Comparison of ENCODE assay signal across 2 cellular contexts in genomic region chr5:96327728-96328127, GRCh38.
TF ChIP-seq lines count a peak whose summit lies in the region.

No MANE protein-coding gene starts in this region.

TF ChIP-seq in HEK293, 187 proteins besides CTCF, POLR2A, EP300 and RAD21 (continued from another document):
- TF ChIP-seq, protein P1, sequence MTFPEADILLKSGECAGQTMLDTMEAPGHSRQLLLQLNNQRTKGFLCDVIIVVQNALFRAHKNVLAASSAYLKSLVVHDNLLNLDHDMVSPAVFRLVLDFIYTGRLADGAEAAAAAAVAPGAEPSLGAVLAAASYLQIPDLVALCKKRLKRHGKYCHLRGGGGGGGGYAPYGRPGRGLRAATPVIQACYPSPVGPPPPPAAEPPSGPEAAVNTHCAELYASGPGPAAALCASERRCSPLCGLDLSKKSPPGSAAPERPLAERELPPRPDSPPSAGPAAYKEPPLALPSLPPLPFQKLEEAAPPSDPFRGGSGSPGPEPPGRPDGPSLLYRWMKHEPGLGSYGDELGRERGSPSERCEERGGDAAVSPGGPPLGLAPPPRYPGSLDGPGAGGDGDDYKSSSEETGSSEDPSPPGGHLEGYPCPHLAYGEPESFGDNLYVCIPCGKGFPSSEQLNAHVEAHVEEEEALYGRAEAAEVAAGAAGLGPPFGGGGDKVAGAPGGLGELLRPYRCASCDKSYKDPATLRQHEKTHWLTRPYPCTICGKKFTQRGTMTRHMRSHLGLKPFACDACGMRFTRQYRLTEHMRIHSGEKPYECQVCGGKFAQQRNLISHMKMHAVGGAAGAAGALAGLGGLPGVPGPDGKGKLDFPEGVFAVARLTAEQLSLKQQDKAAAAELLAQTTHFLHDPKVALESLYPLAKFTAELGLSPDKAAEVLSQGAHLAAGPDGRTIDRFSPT (tag by site-specific recombination; IDR thresholded peaks at IDR 0.05) = no peak
- no peak for TF ChIP-seq ZIC2 (tag by site-specific recombination; IDR thresholded peaks at IDR 0.05)
- TF ChIP-seq ZNF514 (tag by site-specific recombination; IDR thresholded peaks at IDR 0.05) = no peak

TF ChIP-seq in SK-N-SH treated with all-trans-retinoic acid at 6 μM for 48 hours, 23 proteins besides CTCF, POLR2A, EP300 and RAD21 (continued from another document):
- TF ChIP-seq POU6F1 (CRISPR knock-in tag; IDR thresholded peaks at IDR 0.05; ENCODE audit: borderline replicate concordance, low read depth) = no peak
- no peak for TF ChIP-seq ZFP30 (CRISPR knock-in tag; IDR thresholded peaks at IDR 0.05)
- no peak for TF ChIP-seq RARB (CRISPR knock-in tag; IDR thresholded peaks at IDR 0.05)
- no peak for TF ChIP-seq CSDC2 (CRISPR knock-in tag; IDR thresholded peaks at IDR 0.05)
- no peak for TF ChIP-seq ISL1 (CRISPR knock-in tag; IDR thresholded peaks at IDR 0.05)
- TF ChIP-seq ZC3H10 (CRISPR knock-in tag; IDR thresholded peaks at IDR 0.05) = no peak
- no peak for TF ChIP-seq BACH2 (CRISPR knock-in tag; IDR thresholded peaks at IDR 0.05; ENCODE audit: borderline replicate concordance)
- TF ChIP-seq OSR1 (CRISPR knock-in tag; IDR thresholded peaks at IDR 0.05) = no peak
- no peak for TF ChIP-seq ZFP3 (CRISPR knock-in tag; IDR thresholded peaks at IDR 0.05)
- no peak for TF ChIP-seq TOX (CRISPR knock-in tag; IDR thresholded peaks at IDR 0.05; ENCODE audit: borderline replicate concordance)
- no peak for TF ChIP-seq TSHZ2 (CRISPR knock-in tag; IDR thresholded peaks at IDR 0.05)
- no peak for TF ChIP-seq GLIS3 (CRISPR knock-in tag; IDR thresholded peaks at IDR 0.05)
- no peak for TF ChIP-seq ZNF8 (CRISPR knock-in tag; IDR thresholded peaks at IDR 0.05)
TF ChIP-seq in SK-N-SH treated with all-trans-retinoic acid at 6 μM for 48 hours: peak in this region for 0.
